Comparison of ENCODE assay signal across 8 cellular contexts in genomic region chr12:60494249-60494648, GRCh38.
DNase-seq lines count a peak whose midpoint lies in the region; ATAC-seq, FAIRE-seq and TF ChIP-seq lines count a peak whose summit lies in the region.

No MANE protein-coding gene starts in this region.

- H3K27ac Mint-ChIP-seq in astrocyte (ENCODE audit: unreplicated experiment): no peak overlapping the region

- no peaks in the 10 kb centered on the region for H3K36me3 ChIP-seq in GM06990 (ENCODE audit: control insufficient read depth, insufficient read depth, low read length)
- H3K36me3 ChIP-seq in astrocyte (ENCODE audit: insufficient read depth, low read length): no peaks in the 10 kb centered on the region
- H3K36me3 ChIP-seq in lower lobe of right lung: no peaks in the 10 kb centered on the region

- no peak overlapping the region for H3K4me3 Mint-ChIP-seq in astrocyte (ENCODE audit: unreplicated experiment)

- H3K4me2 ChIP-seq in astrocyte (ENCODE audit: low read length): no peak overlapping the region

- H2AFZ ChIP-seq in astrocyte (ENCODE audit: low read depth, low read length): peak overlapping the region; percentile 56

- H3K27me3 ChIP-seq in GM06990 (replicated peaks; ENCODE audit: control insufficient read depth, insufficient read depth, low read length) (no peaks in the 10 kb centered on the region), astrocyte (ENCODE audit: insufficient read depth, low read length) (no peaks in the 10 kb centered on the region), lower lobe of right lung (ENCODE audit: low read depth) (no peaks in the 10 kb centered on the region)

- peak; percentile 80 for FAIRE-seq in astrocyte (lab: Jason Lieb, UNC)

- intact Hi-C loops in lower lobe of right lung (cut with DNase I): no loop called here

- H3K9me3 Mint-ChIP-seq in astrocyte (ENCODE audit: unreplicated experiment): no peaks in the 10 kb centered on the region

- H4K20me1 ChIP-seq in astrocyte (ENCODE audit: insufficient read depth, low read length): no peaks in the 10 kb centered on the region

- ATAC-seq in lower lobe of right lung: no peak
- ATAC-seq in HG03196 (IDR thresholded peaks at IDR 0.05; ENCODE audit: unreplicated experiment): no peak
- ATAC-seq in HG03521 (IDR thresholded peaks at IDR 0.05; ENCODE audit: unreplicated experiment): no peak

- H3K27ac ChIP-seq in astrocyte (ENCODE audit: low read depth, low read length): no peak overlapping the region
- H3K27ac ChIP-seq in lower lobe of right lung: no peak overlapping the region

- H3K4me1 ChIP-seq in astrocyte (ENCODE audit: insufficient read depth, low read length) (no peaks in the 10 kb centered on the region), lower lobe of right lung (no peaks in the 10 kb centered on the region)

- no peak overlapping the region for H3K4me3 ChIP-seq in GM06990 (replicated peaks; ENCODE audit: low read depth, low read length)
- no peak overlapping the region for H3K4me3 ChIP-seq in astrocyte (ENCODE audit: insufficient read depth, low read depth, low read length)
- no peak overlapping the region for H3K4me3 ChIP-seq in lower lobe of right lung

- peak; percentile 36 for TF ChIP-seq CTCF in GM06990 (IDR thresholded peaks at IDR 0.05; ENCODE audit: insufficient read depth, low read length, poor library complexity, severe bottlenecking)
- TF ChIP-seq CTCF in astrocyte (IDR thresholded peaks at IDR 0.05; ENCODE audit: insufficient read depth, low read depth, low read length): peak; percentile 74
- TF ChIP-seq CTCF in lower lobe of right lung (IDR thresholded peaks at IDR 0.05): peak; percentile 44

- no peaks in the 10 kb centered on the region for H3K9me3 ChIP-seq in astrocyte (ENCODE audit: insufficient read depth, low read depth, low read length)
- no peaks in the 10 kb centered on the region for H3K9me3 ChIP-seq in lower lobe of right lung

- H3K9ac ChIP-seq in astrocyte (ENCODE audit: low read length): no peak overlapping the region

- H3K27me3 Mint-ChIP-seq in astrocyte (ENCODE audit: low read depth, unreplicated experiment): no peaks in the 10 kb centered on the region

- H3K79me2 ChIP-seq in astrocyte (ENCODE audit: insufficient read depth, low read length): no peaks in the 10 kb centered on the region

- no peaks in the 10 kb centered on the region for H3K4me1 Mint-ChIP-seq in astrocyte (ENCODE audit: low read depth, unreplicated experiment)

- no peak for DNase-seq in GM06990 (ENCODE audit: extremely low read depth, insufficient read length)
- DNase-seq in Kasumi-1 (lab: John Stamatoyannopoulos, UW): peak; percentile 46 to 57
- peak; percentile 26 for DNase-seq in astrocyte (ENCODE audit: low read depth)
- no peak for DNase-seq in lower lobe of right lung
- no peak for DNase-seq in NCI-H446 treated with DMSO at 0.1 percent for 48 hours (lab: John Stamatoyannopoulos, UW)
- DNase-seq in globus pallidus (ENCODE audit: low spot score): no peak

- H3K36me3 Mint-ChIP-seq in astrocyte (ENCODE audit: low read depth, unreplicated experiment): no peaks in the 10 kb centered on the region

Comparison
In these comparisons a context has a peak if more than half of its experiments do, and no peak if none do; other contexts are left out.
1. DNase-seq: peak in Kasumi-1 (2 of 2) and astrocyte (single experiment); none in GM06990 (single experiment), lower lobe of right lung (single experiment), NCI-H446 treated with DMSO at 0.1 percent for 48 hours (single experiment) and globus pallidus (single experiment).
2. Peak in every context shown above with its lines, with median percentiles within 50 percentile points of each other: CTCF ChIP-seq.